8 cellular contexts compared by ENCODE assay signal in the genomic region with DNA sequence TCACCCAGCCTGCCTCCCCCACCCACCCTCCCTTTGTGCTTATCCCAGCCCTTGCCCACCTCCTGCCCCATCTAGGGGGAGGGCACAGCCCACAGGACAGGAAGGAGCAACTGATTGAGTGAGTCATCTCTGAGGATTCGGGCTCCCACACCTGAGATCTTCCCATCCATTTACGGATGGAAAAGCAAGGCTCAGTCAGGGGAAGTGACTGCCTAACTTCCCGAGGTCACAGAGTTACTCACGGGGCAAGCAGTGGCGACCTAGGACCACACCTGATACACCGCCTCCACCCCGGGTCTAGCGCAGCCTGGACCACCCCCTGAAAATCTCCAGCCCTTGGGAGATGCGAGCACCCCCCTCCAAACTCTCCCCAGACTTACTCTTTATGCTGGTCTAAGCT.
A peak's percentile ranks its signal among the peaks of the same experiment; 100 is the strongest.
DNase-seq lines count a peak whose midpoint lies in the region; ATAC-seq, FAIRE-seq and TF ChIP-seq lines count a peak whose summit lies in the region.
"Not testable (repeated sequence)": the region's sequence is repeated elsewhere in the genome, so short reads cannot be mapped to it uniquely, and the experiment has no call there.

No MANE protein-coding gene starts in this region.

- not testable (repeated sequence) for H3K9me2 ChIP-seq in HCT116 (ENCODE audit: insufficient read depth)

- DNase-seq in HCT116 (ENCODE audit: low read depth, low spot score); stimulated activated effector memory CD8-positive, alpha-beta T cell treated with anti-CD3 and anti-CD28 coated beads, Interleukin-12 subunit alpha, Interleukin-12 subunit beta, amount 100 ng/mL, for 72 hours (ENCODE audit: low spot score in 2 of 2); stimulated activated naive CD8-positive, alpha-beta T cell treated with anti-CD3 and anti-CD28 coated beads, Interleukin-15, amount 100 ng/mL, for 72 hours; upper lobe of right lung: not testable (repeated sequence)
- peak; percentile 24 for DNase-seq in activated effector memory CD4-positive, alpha-beta T cell treated with anti-CD3 and anti-CD28 coated beads, Interleukin-2, amount 50 U/mL, for 16 hours
- DNase-seq in kidney (peak; percentile 17), mesenteric fat pad (ENCODE audit: low spot score) (peak; percentile 14)

- H3K79me2 ChIP-seq in HCT116 (ENCODE audit: insufficient read depth, low read length) = not testable (repeated sequence)

- H3K27ac Mint-ChIP-seq in stimulated activated effector memory CD8-positive, alpha-beta T cell treated with anti-CD3 and anti-CD28 coated beads, Interleukin-12 subunit alpha, Interleukin-12 subunit beta, amount 100 ng/mL, for 72 hours; stimulated activated naive CD8-positive, alpha-beta T cell treated with anti-CD3 and anti-CD28 coated beads, Interleukin-15, amount 100 ng/mL, for 72 hours: not testable (repeated sequence)

- not testable (repeated sequence) for H3K9ac ChIP-seq in HCT116 (ENCODE audit: low read length); kidney (ENCODE audit: low read length in 2 of 2)

- TF ChIP-seq RAD21 in HCT116 (IDR thresholded peaks at IDR 0.05; ENCODE audit: low read depth) = not testable (repeated sequence)

- H3K27me3 Mint-ChIP-seq in stimulated activated naive CD8-positive, alpha-beta T cell treated with anti-CD3 and anti-CD28 coated beads, Interleukin-15, amount 100 ng/mL, for 72 hours = not testable (repeated sequence)

- H3K4me1 ChIP-seq in HCT116 (ENCODE audit: control insufficient read depth in 1 of 2, insufficient read depth in 2 of 2, low read length in 2 of 2); kidney (ENCODE audit: control insufficient read depth in 1 of 2, insufficient read depth in 1 of 2, low read depth in 1 of 2, low read length in 2 of 2); upper lobe of right lung: not testable (repeated sequence)

- not testable (repeated sequence) for H3K9me3 Mint-ChIP-seq in stimulated activated effector memory CD8-positive, alpha-beta T cell treated with anti-CD3 and anti-CD28 coated beads, Interleukin-12 subunit alpha, Interleukin-12 subunit beta, amount 100 ng/mL, for 72 hours; stimulated activated naive CD8-positive, alpha-beta T cell treated with anti-CD3 and anti-CD28 coated beads, Interleukin-15, amount 100 ng/mL, for 72 hours

- H4K20me1 ChIP-seq in HCT116 (ENCODE audit: insufficient read depth) = not testable (repeated sequence)

- H3K4me2 ChIP-seq in HCT116 (ENCODE audit: low read length) = not testable (repeated sequence)

- H3K27me3 ChIP-seq in HCT116 (ENCODE audit: insufficient read depth, low read length); upper lobe of right lung: not testable (repeated sequence)

- H3K4me3 ChIP-seq in HCT116 (replicated peaks in 1 of 2; ENCODE audit: low read depth in 1 of 2, low read length in 2 of 2); kidney (ENCODE audit: low read length in 2 of 2); upper lobe of right lung: not testable (repeated sequence)

- RAD21 ChIA-PET in HCT116 (lab: Charles Lee; ENCODE audit: low non-redundant PET in 1 of 2, low total read pairs in 2 of 2, uncharacterized antibody in 2 of 2, unreplicated experiment in 2 of 2) = not testable (repeated sequence)

- not testable (repeated sequence) for H3K36me3 ChIP-seq in HCT116 (ENCODE audit: control insufficient read depth in 1 of 2, insufficient read depth in 2 of 2, low read length in 2 of 2); kidney (ENCODE audit: control insufficient read depth in 1 of 2, insufficient read depth in 2 of 2, low read length in 2 of 2); upper lobe of right lung

- ATAC-seq in HCT116 = peak; percentile 40; the same call in 1 of the 2 replicates
- peak; percentile 51 for ATAC-seq in esophagus mucosa
- peak; percentile 31 for ATAC-seq in stimulated activated effector memory CD8-positive, alpha-beta T cell treated with anti-CD3 and anti-CD28 coated beads, Interleukin-12 subunit alpha, Interleukin-12 subunit beta, amount 100 ng/mL, for 72 hours
- peak; percentile 31 for ATAC-seq in stimulated activated naive CD8-positive, alpha-beta T cell treated with anti-CD3 and anti-CD28 coated beads, Interleukin-15, amount 100 ng/mL, for 72 hours
- ATAC-seq in upper lobe of right lung = peak; percentile 37

- intact Hi-C loops in HCT116 (cut with micrococcal nuclease); kidney (cut with DNase I); upper lobe of right lung (cut with DNase I): not testable (repeated sequence)

- POLR2A ChIA-PET in HCT116 (lab: Charles Lee) = not testable (repeated sequence)

- not testable (repeated sequence) for TF ChIP-seq CTCF in HCT116 (IDR thresholded peaks at IDR 0.05 in 2 of 3, conservative IDR thresholded peaks at IDR 0.05 in 1 of 3; ENCODE audit: borderline replicate concordance in 1 of 3, insufficient read depth in 1 of 3, low read depth in 2 of 3, low read length in 2 of 3); kidney (IDR thresholded peaks at IDR 0.05; ENCODE audit: borderline replicate concordance, extremely low read depth, insufficient read depth); upper lobe of right lung (IDR thresholded peaks at IDR 0.05)

- FAIRE-seq in kidney (lab: Jason Lieb, UNC) = not testable (repeated sequence)

- H3K9me3 ChIP-seq in HCT116 (ENCODE audit: control insufficient read depth in 1 of 2, insufficient read depth in 1 of 2, low read depth in 1 of 2, low read length in 2 of 2); kidney (ENCODE audit: control insufficient read depth in 1 of 2, low read length in 2 of 2); upper lobe of right lung: not testable (repeated sequence)

- not testable (repeated sequence) for H3K27ac ChIP-seq in HCT116 (ENCODE audit: low read depth, low read length); kidney (ENCODE audit: low read depth in 2 of 2, low read length in 2 of 2); upper lobe of right lung

- not testable (repeated sequence) for TF ChIP-seq POLR2A in HCT116 (IDR thresholded peaks at IDR 0.05; ENCODE audit: borderline replicate concordance, extremely low read depth, insufficient read depth, insufficient read length)

- BruUV-seq in HCT116 (replicated peaks; lab: Mats Ljungman, UMichigan) = not testable (repeated sequence)

- not testable (repeated sequence) for H3K4me3 Mint-ChIP-seq in stimulated activated effector memory CD8-positive, alpha-beta T cell treated with anti-CD3 and anti-CD28 coated beads, Interleukin-12 subunit alpha, Interleukin-12 subunit beta, amount 100 ng/mL, for 72 hours; stimulated activated naive CD8-positive, alpha-beta T cell treated with anti-CD3 and anti-CD28 coated beads, Interleukin-15, amount 100 ng/mL, for 72 hours

- H2AFZ ChIP-seq in HCT116 (ENCODE audit: low read depth, low read length, poor library complexity, severe bottlenecking) = not testable (repeated sequence)

- CTCF ChIA-PET in HCT116 (lab: Charles Lee) = not testable (repeated sequence)

- H3K4me1 Mint-ChIP-seq in stimulated activated effector memory CD8-positive, alpha-beta T cell treated with anti-CD3 and anti-CD28 coated beads, Interleukin-12 subunit alpha, Interleukin-12 subunit beta, amount 100 ng/mL, for 72 hours; stimulated activated naive CD8-positive, alpha-beta T cell treated with anti-CD3 and anti-CD28 coated beads, Interleukin-15, amount 100 ng/mL, for 72 hours: not testable (repeated sequence)

- H3K36me3 Mint-ChIP-seq in stimulated activated effector memory CD8-positive, alpha-beta T cell treated with anti-CD3 and anti-CD28 coated beads, Interleukin-12 subunit alpha, Interleukin-12 subunit beta, amount 100 ng/mL, for 72 hours = not testable (repeated sequence)
